Comparison of ENCODE assay signal across 13 cellular contexts in genomic region chr17:2243953-2244352, GRCh38. TPM values are rescaled to one million over a fixed set of nuclear protein-coding genes. Genes with fewer than 3 reads are reported as not detected.
DNase-seq lines count a peak whose midpoint lies in the region; TF ChIP-seq lines count a peak whose summit lies in the region.
"Had no signal": no experiment of that assay in that cellular context is flagged by ENCODE, and none has a peak within 500 bp of the region (broad histone marks: within the 10 kb centered on the region; RNA-seq: fewer than 3 reads in every experiment).

No MANE protein-coding gene starts in this region.

- peak overlapping the region; percentile 28 for H3K27ac Mint-ChIP-seq in activated T-cell treated with anti-CD3 and anti-CD28 coated beads, Interleukin-2, amount 50 U/mL, for 24 hours
- H3K27ac Mint-ChIP-seq: activated CD4-positive, alpha-beta memory T cell treated with anti-CD3 and anti-CD28 coated beads, Interleukin-2, amount 10 ng/mL, durations not matched to agents 7 days and 5 days; endodermal cell had no signal

- in situ Hi-C loops in brain microvascular endothelial cell (cut with HindIII; ENCODE audit: low pct_ligation_motif_present, low sequenced_read_pairs) = no loop called here

- no peaks in the 10 kb centered on the region for H3K9me3 Mint-ChIP-seq in activated T-cell treated with anti-CD3 and anti-CD28 coated beads, Interleukin-2, amount 50 U/mL, for 24 hours
- H3K9me3 Mint-ChIP-seq: activated CD4-positive, alpha-beta memory T cell treated with anti-CD3 and anti-CD28 coated beads, Interleukin-2, amount 10 ng/mL, durations not matched to agents 7 days and 5 days; endodermal cell had no signal

- no peak for DNase-seq in activated T-cell treated with anti-CD3 and anti-CD28 coated beads, Interleukin-2, amount 50 U/mL, for 24 hours
- no peak for DNase-seq in activated T-cell treated with anti-CD3 and anti-CD28 coated beads for 4 hours
- DNase-seq in brain microvascular endothelial cell = no peak
- DNase-seq in tibial nerve (ENCODE audit: low spot score in 2 of 2) = no peak
- DNase-seq in NCI-H146 treated with DMSO at 0.1 percent for 48 hours (lab: John Stamatoyannopoulos, UW; ENCODE audit: unreplicated experiment) = no peak
- no peak for DNase-seq in DMS79 treated with DMSO at 0.1 percent for 48 hours (lab: John Stamatoyannopoulos, UW)
- DNase-seq in dermis blood vessel endothelial cell = no peak
- DNase-seq: NCI-H1417 treated with DMSO at 0.1 percent for 48 hours; NCI-H526 treated with DMSO at 0.1 percent for 48 hours; stimulated activated CD4-positive, alpha-beta T cell treated with anti-CD3 and anti-CD28 coated beads, Interleukin-1b, Interleukin-23, amount 100 ng/mL, for 48 hours had no signal

- H3K27me3 Mint-ChIP-seq in activated T-cell treated with anti-CD3 and anti-CD28 coated beads, Interleukin-2, amount 50 U/mL, for 24 hours = no peaks in the 10 kb centered on the region
- H3K27me3 Mint-ChIP-seq: activated CD4-positive, alpha-beta memory T cell treated with anti-CD3 and anti-CD28 coated beads, Interleukin-2, amount 10 ng/mL, durations not matched to agents 7 days and 5 days had no signal

- no peaks in the 10 kb centered on the region for H3K27me3 ChIP-seq in brain microvascular endothelial cell (replicated peaks)
- no peaks in the 10 kb centered on the region for H3K27me3 ChIP-seq in muscle layer of colon (ENCODE audit: control insufficient read depth in 1 of 2, insufficient read depth in 2 of 2, low read length in 2 of 2)
- no peaks in the 10 kb centered on the region for H3K27me3 ChIP-seq in tibial nerve

- H3K27ac ChIP-seq in brain microvascular endothelial cell (peak overlapping the region; percentile 85), muscle layer of colon (ENCODE audit: low read depth, low read length) (peak overlapping the region; percentile 50), tibial nerve (peak overlapping the region in 3 of 4 donors; percentile 61 to 84 (median 75))

- H3K36me3 ChIP-seq in brain microvascular endothelial cell (replicated peaks) (peaks cover 11% of the 10 kb centered on the region), muscle layer of colon (ENCODE audit: insufficient read depth, low read length) (peaks cover 5% of the 10 kb centered on the region), tibial nerve (peaks cover 0 to 17% (median 0%) of the 10 kb centered on the region in 3 donors)

- H3K4me1 ChIP-seq in muscle layer of colon (ENCODE audit: insufficient read depth, low read length) = peaks cover 12% of the 10 kb centered on the region
- peaks cover 0 to 57% (median 17%) of the 10 kb centered on the region in 4 donors for H3K4me1 ChIP-seq in tibial nerve

- TF ChIP-seq CTCF in brain microvascular endothelial cell (IDR thresholded peaks at IDR 0.05; ENCODE audit: low read depth, low read length, missing control alignments) (no peak), tibial nerve (IDR thresholded peaks at IDR 0.05) (no peak)

- WGBS in tibial nerve, 2 donors = 77 to 79% methylated on average over 5 of the region's 5 CpGs

- H3K4me3 ChIP-seq in brain microvascular endothelial cell (ENCODE audit: low read depth, low read length) (no peak overlapping the region), muscle layer of colon (ENCODE audit: low read depth in 1 of 2, low read length in 2 of 2) (no peak overlapping the region), tibial nerve (no peak overlapping the region)

- peaks cover 55% of the 10 kb centered on the region for H3K4me1 Mint-ChIP-seq in activated T-cell treated with anti-CD3 and anti-CD28 coated beads, Interleukin-2, amount 50 U/mL, for 24 hours (ENCODE audit: low read depth)

- TF ChIP-seq EP300 in tibial nerve (IDR thresholded peaks at IDR 0.05) = no peak

- H3K4me3 Mint-ChIP-seq in activated T-cell treated with anti-CD3 and anti-CD28 coated beads, Interleukin-2, amount 50 U/mL, for 24 hours = no peak overlapping the region
- H3K4me3 Mint-ChIP-seq: activated CD4-positive, alpha-beta memory T cell treated with anti-CD3 and anti-CD28 coated beads, Interleukin-2, amount 10 ng/mL, durations not matched to agents 7 days and 5 days; endodermal cell had no signal

- TF ChIP-seq POLR2A in tibial nerve (IDR thresholded peaks at IDR 0.05) = no peak

- no peaks in the 10 kb centered on the region for H3K9me3 ChIP-seq in muscle layer of colon (ENCODE audit: low read length)
- H3K9me3 ChIP-seq in tibial nerve = no peaks in the 10 kb centered on the region

- H3K36me3 Mint-ChIP-seq in activated T-cell treated with anti-CD3 and anti-CD28 coated beads, Interleukin-2, amount 50 U/mL, for 24 hours (ENCODE audit: low read depth) = peaks cover 63% of the 10 kb centered on the region

- H3K9ac ChIP-seq in muscle layer of colon (ENCODE audit: low read length) = no peak overlapping the region

RNA-seq across cellular contexts. Expression of gene SMG6, which starts 59.6 kb away (rescaled TPM):
- total RNA-seq in tibial nerve = 10 to 100 TPM; 29.5 to 86.5 (median 40.1) TPM
- 29.3 and 65.6 TPM in 2 replicates for total RNA-seq in dermis blood vessel endothelial cell

RNA-seq across cellular contexts. Expression of gene SRR, which starts 59.8 kb away (rescaled TPM):
- 10 to 100 TPM in 1 of 4 donors, 1 to 10 TPM in 3; 6.3 to 13.8 (median 7.9) TPM for total RNA-seq in tibial nerve
- 12.2 and 13.6 TPM in 2 replicates for total RNA-seq in dermis blood vessel endothelial cell
